Comparison of ENCODE assay signal across 22 cellular contexts in genomic region chr14:31949709-31950108, GRCh38.
DNase-seq lines count a peak whose midpoint lies in the region; ATAC-seq, FAIRE-seq and TF ChIP-seq lines count a peak whose summit lies in the region.
"Had no signal": no experiment of that assay in that cellular context is flagged by ENCODE, and none has a peak within 500 bp of the region (broad histone marks: within the 10 kb centered on the region; RNA-seq: fewer than 3 reads in every experiment).

No MANE protein-coding gene starts in this region.

- DNase-seq in H54 (ENCODE audit: insufficient read length, low spot score) (peak; percentile 12), RWPE1 (ENCODE audit: low spot score) (peak; percentile 80), esophagus squamous epithelium (lab: John Stamatoyannopoulos, UW) (no peak), renal cortical epithelial cell (ENCODE audit: low read depth) (peak; percentile 63), pons (ENCODE audit: low spot score) (no peak), right cardiac atrium (no peak)
- no peak for DNase-seq in stimulated activated effector memory CD8-positive, alpha-beta T cell treated with anti-CD3 and anti-CD28 coated beads, Interleukin-12 subunit alpha, Interleukin-12 subunit beta, amount 100 ng/mL, for 72 hours (ENCODE audit: low spot score in 2 of 2)
- DNase-seq: activated CD8-positive, alpha-beta T cell treated with anti-CD3 and anti-CD28 coated beads for 36 hours; DMS 273 treated with DMSO at 0.1 percent for 48 hours; Kasumi-1; lower lobe of right lung; naive thymus-derived CD4-positive, alpha-beta T cell; NCI-H1436; NK-92 treated with Interleukin-12 subunit alpha and Interleukin-12 subunit beta, amount 100 ng/mL, for 24 hours; Right ventricle myocardium superior; tibial artery had no signal

- FAIRE-seq in H54 (lab: Jason Lieb, UNC): no peak

- H3K4me1 ChIP-seq in esophagus squamous epithelium (peaks cover 6 to 51% (median 24%) of the 10 kb centered on the region in 3 donors), right cardiac atrium (ENCODE audit: control insufficient read depth, insufficient read depth, low read length) (peaks cover 7% of the 10 kb centered on the region)
- H3K4me1 ChIP-seq: parathyroid adenoma, tibial artery had no signal

- TF ChIP-seq POLR2A in H54 (IDR thresholded peaks at IDR 0.05; ENCODE audit: low read depth, low read length) (no peak), esophagus squamous epithelium (IDR thresholded peaks at IDR 0.05) (no peak)

- H3K27ac Mint-ChIP-seq in stimulated activated effector memory CD8-positive, alpha-beta T cell treated with anti-CD3 and anti-CD28 coated beads, Interleukin-12 subunit alpha, Interleukin-12 subunit beta, amount 100 ng/mL, for 72 hours: no peak overlapping the region
- H3K27ac Mint-ChIP-seq: activated CD8-positive, alpha-beta T cell treated with anti-CD3 and anti-CD28 coated beads for 36 hours; activated T-helper 1 cell treated with anti-CD3 and anti-CD28 coated beads, Interleukin-12 subunit alpha, Interleukin-12 subunit beta, Interleukin-2, Interleukin-4 antibody, amounts not matched to agents 30 ng/mL and 10 ng/mL and 1 ng/mL, durations not matched to agents 14 hours and 24 hours and 36 hours; T-helper 1 cell treated with Interleukin-12 subunit alpha and Interleukin-12 subunit beta and Interleukin-4 antibody, amounts not matched to agents 30 μg/mL and 1 μg/mL, for 36 hours; WTC11 had no signal

- no peak for ATAC-seq in stimulated activated effector memory CD8-positive, alpha-beta T cell treated with anti-CD3 and anti-CD28 coated beads, Interleukin-12 subunit alpha, Interleukin-12 subunit beta, amount 100 ng/mL, for 72 hours
- ATAC-seq in HG02970 (IDR thresholded peaks at IDR 0.05; ENCODE audit: low FRiP score, unreplicated experiment): no peak
- ATAC-seq in right cardiac atrium: no peak
- ATAC-seq: activated CD8-positive, alpha-beta T cell treated with anti-CD3 and anti-CD28 coated beads for 36 hours; lower lobe of right lung; naive thymus-derived CD4-positive, alpha-beta T cell had no signal

- H3K4me1 Mint-ChIP-seq in stimulated activated effector memory CD8-positive, alpha-beta T cell treated with anti-CD3 and anti-CD28 coated beads, Interleukin-12 subunit alpha, Interleukin-12 subunit beta, amount 100 ng/mL, for 72 hours: peaks cover 4% of the 10 kb centered on the region

- H3K36me3 ChIP-seq in esophagus squamous epithelium: no peaks in the 10 kb centered on the region
- H3K36me3 ChIP-seq: lower lobe of right lung, tibial artery had no signal

- no peaks in the 10 kb centered on the region for H3K9me3 ChIP-seq in esophagus squamous epithelium
- no peaks in the 10 kb centered on the region for H3K9me3 ChIP-seq in right cardiac atrium (ENCODE audit: control insufficient read depth, low read length)
- H3K9me3 ChIP-seq: lower lobe of right lung, tibial artery had no signal

- H3K4me3 Mint-ChIP-seq in stimulated activated effector memory CD8-positive, alpha-beta T cell treated with anti-CD3 and anti-CD28 coated beads, Interleukin-12 subunit alpha, Interleukin-12 subunit beta, amount 100 ng/mL, for 72 hours: no peak overlapping the region
- H3K4me3 Mint-ChIP-seq: activated CD8-positive, alpha-beta T cell treated with anti-CD3 and anti-CD28 coated beads for 36 hours; activated T-helper 1 cell treated with anti-CD3 and anti-CD28 coated beads, Interleukin-12 subunit alpha, Interleukin-12 subunit beta, Interleukin-2, Interleukin-4 antibody, amounts not matched to agents 30 ng/mL and 10 ng/mL and 1 ng/mL, durations not matched to agents 14 hours and 24 hours and 36 hours; central memory CD8-positive, alpha-beta T cell; naive thymus-derived CD4-positive, alpha-beta T cell; T-helper 1 cell treated with Interleukin-12 subunit alpha and Interleukin-12 subunit beta and Interleukin-4 antibody, amounts not matched to agents 30 μg/mL and 1 μg/mL, for 36 hours; WTC11 had no signal

- H3K4me3 ChIP-seq in esophagus squamous epithelium: no peak overlapping the region
- H3K4me3 ChIP-seq in right cardiac atrium (ENCODE audit: low read length): no peak overlapping the region
- H3K4me3 ChIP-seq: lower lobe of right lung, tibial artery had no signal

- intact Hi-C loops in esophagus squamous epithelium (cut with DNase I) (no loop called here), right cardiac atrium (cut with DNase I) (loop anchor here in 1 of 4 donors (10.0 kb wide), 1 partner anchor 125 kb away; the partner anchor contains the start of gene ARHGAP5)

- H3K27ac ChIP-seq in RWPE1 (no peak overlapping the region), esophagus squamous epithelium (peak overlapping the region in 3 of 4 donors; percentile 58 to 62 (median 59)), right cardiac atrium (ENCODE audit: low read length) (no peak overlapping the region)
- H3K27ac ChIP-seq: lower lobe of right lung, parathyroid adenoma, tibial artery had no signal

- H3K9me3 Mint-ChIP-seq in stimulated activated effector memory CD8-positive, alpha-beta T cell treated with anti-CD3 and anti-CD28 coated beads, Interleukin-12 subunit alpha, Interleukin-12 subunit beta, amount 100 ng/mL, for 72 hours: no peaks in the 10 kb centered on the region
- H3K9me3 Mint-ChIP-seq: activated CD8-positive, alpha-beta T cell treated with anti-CD3 and anti-CD28 coated beads for 36 hours; activated T-helper 1 cell treated with anti-CD3 and anti-CD28 coated beads, Interleukin-12 subunit alpha, Interleukin-12 subunit beta, Interleukin-2, Interleukin-4 antibody, amounts not matched to agents 30 ng/mL and 10 ng/mL and 1 ng/mL, durations not matched to agents 14 hours and 24 hours and 36 hours; central memory CD8-positive, alpha-beta T cell; naive thymus-derived CD4-positive, alpha-beta T cell; T-helper 1 cell treated with Interleukin-12 subunit alpha and Interleukin-12 subunit beta and Interleukin-4 antibody, amounts not matched to agents 30 μg/mL and 1 μg/mL, for 36 hours; WTC11 had no signal

- no peak for TF ChIP-seq CTCF in RWPE1 (conservative IDR thresholded peaks at IDR 0.05; ENCODE audit: low read depth)
- TF ChIP-seq CTCF in esophagus squamous epithelium (IDR thresholded peaks at IDR 0.05): no peak

- POLR2A ChIA-PET in RWPE1 (lab: Yijun Ruan, JAX; ENCODE audit: low non-redundant PET): no interaction called here

- 41 to 47% methylated on average over 1 of the region's 1 CpG for WGBS in esophagus squamous epithelium, 2 donors
- 67% methylated on average over 1 of the region's 1 CpG for WGBS in right cardiac atrium

- H3K36me3 Mint-ChIP-seq in stimulated activated effector memory CD8-positive, alpha-beta T cell treated with anti-CD3 and anti-CD28 coated beads, Interleukin-12 subunit alpha, Interleukin-12 subunit beta, amount 100 ng/mL, for 72 hours: no peaks in the 10 kb centered on the region
- H3K36me3 Mint-ChIP-seq: naive thymus-derived CD4-positive, alpha-beta T cell; WTC11 had no signal

- CTCF ChIA-PET in RWPE1 (lab: Yijun Ruan, JAX): no interaction called here

- H3K27me3 ChIP-seq in esophagus squamous epithelium (no peaks in the 10 kb centered on the region), right cardiac atrium (ENCODE audit: control insufficient read depth, insufficient read depth) (no peaks in the 10 kb centered on the region)
- H3K27me3 ChIP-seq: tibial artery had no signal

Comparison
In these comparisons a context has a peak if more than half of its experiments do, and no peak if none do; other contexts are left out.
1. DNase-seq: peak in H54 (single experiment), RWPE1 (single experiment) and renal cortical epithelial cell (single experiment); none in esophagus squamous epithelium (single experiment), stimulated activated effector memory CD8-positive, alpha-beta T cell treated with anti-CD3 and anti-CD28 coated beads, Interleukin-12 subunit alpha, Interleukin-12 subunit beta, amount 100 ng/mL, for 72 hours (0 of 2), pons (single experiment) and right cardiac atrium (0 of 3).
2. H3K27ac ChIP-seq: peak in esophagus squamous epithelium (3 of 4); none in RWPE1 (single experiment) and right cardiac atrium (single experiment).